15 cellular contexts compared by ENCODE assay signal in the genomic region with DNA sequence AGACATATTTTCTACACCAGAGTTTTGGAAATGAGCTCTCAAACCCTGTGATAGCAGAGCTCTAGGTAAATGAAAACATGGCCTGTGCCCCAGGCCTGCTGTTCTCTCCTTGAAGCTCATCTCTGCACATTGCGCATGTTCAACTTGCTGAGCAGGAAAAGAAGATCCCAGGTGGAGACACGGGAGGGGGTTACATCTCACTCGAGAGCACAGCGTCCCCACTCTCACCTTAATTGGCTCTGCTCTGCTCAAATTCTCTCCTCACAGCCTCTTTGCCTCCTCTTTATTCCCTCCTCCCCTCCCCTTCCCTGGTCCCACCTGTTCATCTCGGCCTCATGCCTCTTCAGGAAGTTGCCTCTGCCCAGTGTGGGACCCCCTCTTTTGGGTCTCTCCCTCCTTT. TPM values are rescaled to one million over a fixed set of nuclear protein-coding genes. Genes with fewer than 3 reads are reported as not detected.
DNase-seq lines count a peak whose midpoint lies in the region; ATAC-seq, FAIRE-seq and TF ChIP-seq lines count a peak whose summit lies in the region.
"Had no signal": no experiment of that assay in that cellular context is flagged by ENCODE, and none has a peak within 500 bp of the region (broad histone marks: within the 10 kb centered on the region; RNA-seq: fewer than 3 reads in every experiment).

No MANE protein-coding gene starts in this region.

- no peak overlapping the region for H2AFZ ChIP-seq in KMS-11 (ENCODE audit: low read depth)

- H3K27me3 Mint-ChIP-seq in CD4-positive, alpha-beta T cell: no peaks in the 10 kb centered on the region
- no peaks in the 10 kb centered on the region for H3K27me3 Mint-ChIP-seq in central memory CD8-positive, alpha-beta T cell

- no peaks in the 10 kb centered on the region for H4K20me1 ChIP-seq in KMS-11 (ENCODE audit: insufficient read depth)

- peak overlapping the region; percentile 80 for H3K27ac Mint-ChIP-seq in CD4-positive, alpha-beta T cell
- peak overlapping the region; percentile 58 for H3K27ac Mint-ChIP-seq in central memory CD8-positive, alpha-beta T cell (ENCODE audit: low read depth)

- POLR2A ChIA-PET in CD4-positive, alpha-beta T cell (lab: Charles Lee): interaction anchor here (1.0 to 2.0 kb wide), 4 partner anchors 9 to 44 kb away, joined by 3 to 11 read pairs (median 6); a partner anchor contains a TSS

- ATAC-seq in CD4-positive, alpha-beta T cell (ENCODE audit: poor library complexity): no peak
- ATAC-seq in central memory CD8-positive, alpha-beta T cell (replicated peaks; ENCODE audit: extremely low read depth, poor library complexity, severe bottlenecking): no peak
- ATAC-seq in omental fat pad (ENCODE audit: low FRiP score): no peak
- no peak for ATAC-seq in GM18909 (IDR thresholded peaks at IDR 0.05; ENCODE audit: poor library complexity, unreplicated experiment)
- ATAC-seq in Right ventricle myocardium inferior: no peak

- no peaks in the 10 kb centered on the region for H3K9me3 ChIP-seq in CD4-positive, alpha-beta T cell (ENCODE audit: control insufficient read depth, low read length)
- H3K9me3 ChIP-seq: right atrium auricular region, thyroid gland had no signal

- no peaks in the 10 kb centered on the region for H3K36me3 ChIP-seq in KMS-11 (ENCODE audit: insufficient read depth)
- H3K36me3 ChIP-seq: right atrium auricular region, thyroid gland had no signal

- H3K9me3 Mint-ChIP-seq in CD4-positive, alpha-beta T cell: peaks cover 4% of the 10 kb centered on the region
- peaks cover 14% of the 10 kb centered on the region for H3K9me3 Mint-ChIP-seq in central memory CD8-positive, alpha-beta T cell

- no peak overlapping the region for H3K4me3 ChIP-seq in KMS-11 (IDR thresholded peaks at IDR 0.05; ENCODE audit: insufficient read depth, low read depth, low read length)
- H3K4me3 ChIP-seq: right atrium auricular region, thyroid gland had no signal

- FAIRE-seq in GM12892 (lab: Jason Lieb, UNC): peak; percentile 24
- FAIRE-seq: colon had no signal

- TF ChIP-seq CTCF in CD4-positive, alpha-beta T cell (IDR thresholded peaks at IDR 0.05): no peak
- TF ChIP-seq CTCF in KMS-11 (conservative IDR thresholded peaks at IDR 0.05; ENCODE audit: low read depth, low read length): no peak
- no peak for TF ChIP-seq CTCF in omental fat pad (IDR thresholded peaks at IDR 0.05)

- H3K27ac ChIP-seq in CD4-positive, alpha-beta T cell (ENCODE audit: low read depth, low read length): no peak overlapping the region
- peak overlapping the region; percentile 42 for H3K27ac ChIP-seq in KMS-11
- H3K27ac ChIP-seq: right atrium auricular region, thyroid gland had no signal

- peaks cover 4% of the 10 kb centered on the region for H3K36me3 Mint-ChIP-seq in CD4-positive, alpha-beta T cell (ENCODE audit: low read depth)
- H3K36me3 Mint-ChIP-seq in central memory CD8-positive, alpha-beta T cell (ENCODE audit: insufficient read depth): peaks cover 2% of the 10 kb centered on the region

- CTCF ChIA-PET in CD4-positive, alpha-beta T cell (lab: Charles Lee): no interaction called here

- H3K79me2 ChIP-seq in KMS-11 (ENCODE audit: insufficient read depth, low read depth): no peaks in the 10 kb centered on the region

- DNase-seq in CD4-positive, alpha-beta T cell: no peak
- DNase-seq in GM12892 (ENCODE audit: insufficient read length) (no peak), omental fat pad (ENCODE audit: low spot score) (no peak), Right ventricle myocardium inferior (ENCODE audit: missing footprints) (no peak), NCI-H526 treated with DMSO at 0.1 percent for 48 hours (lab: John Stamatoyannopoulos, UW) (no peak)
- DNase-seq in central memory CD8-positive, alpha-beta T cell (ENCODE audit: low spot score in 2 of 2): no peak
- DNase-seq: HCEC 1CT, NCI-H1930, NCI-H510A, Right ventricle myocardium superior, thyroid gland had no signal

- TF ChIP-seq POLR2A in GM12892 (IDR thresholded peaks at IDR 0.05; ENCODE audit: low read depth, low read length): no peak

- H3K4me1 ChIP-seq in KMS-11 (ENCODE audit: low read depth, poor library complexity, severe bottlenecking): peaks cover 39% of the 10 kb centered on the region
- H3K4me1 ChIP-seq: right atrium auricular region, thyroid gland had no signal

- H3K4me1 Mint-ChIP-seq in CD4-positive, alpha-beta T cell (ENCODE audit: low read depth): peaks cover 69% of the 10 kb centered on the region
- peaks cover 34% of the 10 kb centered on the region for H3K4me1 Mint-ChIP-seq in central memory CD8-positive, alpha-beta T cell

- H3K27me3 ChIP-seq in CD4-positive, alpha-beta T cell (ENCODE audit: control insufficient read depth, insufficient read depth, low read length): no peaks in the 10 kb centered on the region
- H3K27me3 ChIP-seq in KMS-11 (ENCODE audit: insufficient read depth, low read depth): no peaks in the 10 kb centered on the region
- H3K27me3 ChIP-seq: right atrium auricular region, thyroid gland had no signal

- H3K4me3 Mint-ChIP-seq in CD4-positive, alpha-beta T cell: peak overlapping the region; percentile 44
- H3K4me3 Mint-ChIP-seq in central memory CD8-positive, alpha-beta T cell: no peak overlapping the region

- intact Hi-C loops in CD4-positive, alpha-beta T cell (cut with DNase I, micrococcal nuclease): no loop called here
- intact Hi-C loops in Right ventricle myocardium inferior (cut with DNase I): no loop called here

- H3K9ac ChIP-seq in KMS-11: no peak overlapping the region

- H3K4me2 ChIP-seq in KMS-11: peak overlapping the region; percentile 60

RNA-seq across cellular contexts. Expression of a gene that starts 44.7 kb away (rescaled TPM):
- total RNA-seq in CD4-positive, alpha-beta T cell: 100 to 1,000 TPM; 752 to 758 TPM
- 10.1 TPM for polyA plus RNA-seq in GM12892 (2012; ENCODE audit: missing spikeins)
- 100 to 1,000 TPM; 142 to 321 (median 257) TPM for total RNA-seq in omental fat pad
- 41.4 TPM for total RNA-seq in Right ventricle myocardium inferior
